In the genomic region with DNA sequence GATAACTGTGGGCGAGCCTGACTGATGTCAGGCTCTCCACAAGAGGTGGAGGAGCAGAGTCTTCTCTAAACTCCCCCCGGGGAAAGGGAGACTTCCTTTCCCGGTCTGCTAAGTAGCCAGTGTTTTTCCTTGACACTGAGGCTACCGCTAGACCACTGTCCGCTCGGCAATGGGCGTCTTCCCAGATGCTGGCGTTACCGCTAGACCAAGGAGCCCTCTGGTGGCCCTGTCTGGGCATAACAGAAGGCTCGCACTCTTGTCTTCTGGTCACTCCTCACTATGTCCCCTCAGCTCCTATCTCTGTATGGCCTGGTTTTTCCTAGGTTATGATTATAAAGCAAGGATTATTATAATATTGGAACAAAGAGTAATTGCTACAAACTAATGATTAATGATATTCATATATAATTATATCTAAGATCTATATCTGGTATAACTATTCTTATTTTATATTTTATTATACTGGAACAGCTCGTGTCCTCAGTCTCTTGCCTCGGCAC, we compare ENCODE assay signal across 7 cellular contexts.
DNase-seq lines count a peak whose midpoint lies in the region; TF ChIP-seq lines count a peak whose summit lies in the region.
"Not testable (repeated sequence)": the region's sequence is repeated elsewhere in the genome, so short reads cannot be mapped to it uniquely, and the experiment has no call there.

No MANE protein-coding gene starts in this region.

- H3K9me3 ChIP-seq in OCI-LY1 (ENCODE audit: low read length); cardiac muscle cell (ENCODE audit: low read depth): not testable (repeated sequence)

- not testable (repeated sequence) for H3K27me3 Mint-ChIP-seq in neural crest cell (ENCODE audit: low read depth)

- H3K27ac Mint-ChIP-seq in neural crest cell (ENCODE audit: unreplicated experiment) = not testable (repeated sequence)

- not testable (repeated sequence) for H4K20me1 ChIP-seq in OCI-LY1 (ENCODE audit: insufficient read depth, low read length)

- not testable (repeated sequence) for H3K4me1 ChIP-seq in OCI-LY1 (ENCODE audit: insufficient read depth, low read length, severe bottlenecking); cardiac muscle cell (ENCODE audit: low read depth)

- H3K4me3 Mint-ChIP-seq in neural crest cell = not testable (repeated sequence)

- H3K36me3 Mint-ChIP-seq in neural crest cell (ENCODE audit: low read depth) = not testable (repeated sequence)

- not testable (repeated sequence) for H3K27me3 ChIP-seq in OCI-LY1 (ENCODE audit: insufficient read depth, low read length); cardiac muscle cell

- not testable (repeated sequence) for H3K4me1 Mint-ChIP-seq in neural crest cell

- not testable (repeated sequence) for H3K4me3 ChIP-seq in OCI-LY1 (ENCODE audit: low read depth, low read length, poor library complexity, severe bottlenecking); choroid plexus epithelial cell (ENCODE audit: low read depth, low read length); cardiac muscle cell

- H3K4me2 ChIP-seq in OCI-LY1 (ENCODE audit: low read length) = not testable (repeated sequence)

- not testable (repeated sequence) for H2AFZ ChIP-seq in OCI-LY1 (ENCODE audit: low read length)

- H3K79me2 ChIP-seq in OCI-LY1 (ENCODE audit: insufficient read depth, low read length) = not testable (repeated sequence)

- peak; percentile 20; the same call in 1 of the 2 replicates for TF ChIP-seq RAD21 in Ishikawa (IDR thresholded peaks at IDR 0.05; ENCODE audit: low read depth)

- peak; percentile 40 for TF ChIP-seq CTCF in OCI-LY1 (IDR thresholded peaks at IDR 0.05; ENCODE audit: low read length)
- peak; percentile 3 for TF ChIP-seq CTCF in choroid plexus epithelial cell (conservative IDR thresholded peaks at IDR 0.05; ENCODE audit: low read depth, low read length)
- peak; percentile 35 for TF ChIP-seq CTCF in cardiac muscle cell (IDR thresholded peaks at IDR 0.05; ENCODE audit: low read depth, low read length)
- peak; percentile 61 for TF ChIP-seq CTCF in neural crest cell (conservative IDR thresholded peaks at IDR 0.05)

- not testable (repeated sequence) for H3K9me3 Mint-ChIP-seq in neural crest cell

- not testable (repeated sequence) for H3F3A ChIP-seq in OCI-LY1 (ENCODE audit: insufficient read depth, low read length)

- not testable (repeated sequence) for H3K27ac ChIP-seq in OCI-LY1 (ENCODE audit: low read depth, low read length, poor library complexity, severe bottlenecking); cardiac muscle cell

- H3K9ac ChIP-seq in OCI-LY1 (ENCODE audit: low read length) = not testable (repeated sequence)

- peak; percentile 18 for DNase-seq in ELR (ENCODE audit: low read depth)
- DNase-seq in UCSD-AML1 (lab: John Stamatoyannopoulos, UW; ENCODE audit: unreplicated experiment) = peak; percentile 16
- DNase-seq in choroid plexus epithelial cell (ENCODE audit: low read depth) = not testable (repeated sequence)
- DNase-seq in cardiac muscle cell (ENCODE audit: low read depth in 1 of 2, low spot score in 1 of 2) = peak; percentile 7 to 8
- peak; percentile 11 for DNase-seq in neural crest cell (ENCODE audit: low read depth, low spot score)

- H3K9me2 ChIP-seq in OCI-LY1 (ENCODE audit: low read depth, low read length) = not testable (repeated sequence)

- H3K36me3 ChIP-seq in OCI-LY1 (ENCODE audit: insufficient read depth, low read length); cardiac muscle cell: not testable (repeated sequence)

- not testable (repeated sequence) for TF ChIP-seq EP300 in Ishikawa (IDR thresholded peaks at IDR 0.05; ENCODE audit: borderline replicate concordance)

Comparison
In these comparisons a context has a peak if more than half of its experiments do, and no peak if none do; other contexts are left out.
1. CTCF ChIP-seq: peak in every context shown above with its lines; median percentile 61 in neural crest cell; 40 in OCI-LY1; 35 in cardiac muscle cell; 3 in choroid plexus epithelial cell.